1 cellular context compared by ENCODE assay signal in the genomic region with DNA sequence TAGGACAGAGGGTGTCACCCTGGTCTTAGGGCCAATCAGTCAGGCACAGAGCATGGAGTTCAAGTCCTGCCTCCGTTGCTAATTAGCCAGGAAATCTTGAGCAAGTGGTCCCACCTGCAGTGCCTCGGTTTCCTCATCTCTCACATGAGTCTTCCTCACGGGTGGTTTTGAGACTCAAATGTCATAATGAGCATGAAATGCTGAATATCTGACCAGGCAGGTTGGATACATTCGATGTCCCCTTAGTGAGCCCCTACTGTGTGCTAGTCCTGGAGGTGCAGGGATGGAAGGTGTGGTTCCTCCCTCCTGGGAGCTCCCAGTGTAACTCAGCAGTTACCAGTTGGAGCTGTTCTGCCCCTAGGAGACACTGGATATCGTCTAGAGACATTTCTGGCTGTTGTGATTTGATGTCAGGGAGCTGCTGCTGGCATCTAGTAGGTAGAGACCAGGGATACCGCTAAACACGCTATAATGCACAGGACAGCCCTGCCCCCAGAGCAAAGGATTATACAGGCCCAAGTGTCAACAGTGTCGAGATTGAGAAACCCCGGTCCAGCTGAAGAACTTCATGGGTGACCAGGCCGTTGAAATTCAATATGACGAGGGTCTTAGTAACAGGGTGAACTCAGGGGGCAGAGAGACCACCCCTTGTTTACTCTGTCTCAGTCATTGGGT.
TF ChIP-seq lines count a peak whose summit lies in the region.

No MANE protein-coding gene starts in this region.

TF ChIP-seq in IMR-90, 13 proteins besides CTCF, POLR2A, EP300 and RAD21:
- TF ChIP-seq RCOR1 (IDR thresholded peaks at IDR 0.05; ENCODE audit: insufficient replicate concordance, low read length) (no peak), MAZ (IDR thresholded peaks at IDR 0.05; ENCODE audit: borderline replicate concordance, low read depth, low read length) (no peak), FOS (IDR thresholded peaks at IDR 0.05; ENCODE audit: low read depth, low read length) (no peak), CHD1 (IDR thresholded peaks at IDR 0.05; ENCODE audit: low read depth, low read length) (no peak), NFE2L2 (IDR thresholded peaks at IDR 0.05; ENCODE audit: low read depth, low read length) (no peak), SMC3 (IDR thresholded peaks at IDR 0.05; ENCODE audit: low read depth, low read length) (no peak), BHLHE40 (IDR thresholded peaks at IDR 0.05; ENCODE audit: low read depth, low read length) (no peak), MXI1 (IDR thresholded peaks at IDR 0.05; ENCODE audit: borderline replicate concordance, low read depth, low read length) (no peak), MAFK (IDR thresholded peaks at IDR 0.05; ENCODE audit: low read depth, low read length) (no peak), CEBPB (IDR thresholded peaks at IDR 0.05; ENCODE audit: low read depth, low read length) (no peak), RFX5 (IDR thresholded peaks at IDR 0.05; ENCODE audit: low read depth, low read length) (no peak)
- TF ChIP-seq, protein P1, sequence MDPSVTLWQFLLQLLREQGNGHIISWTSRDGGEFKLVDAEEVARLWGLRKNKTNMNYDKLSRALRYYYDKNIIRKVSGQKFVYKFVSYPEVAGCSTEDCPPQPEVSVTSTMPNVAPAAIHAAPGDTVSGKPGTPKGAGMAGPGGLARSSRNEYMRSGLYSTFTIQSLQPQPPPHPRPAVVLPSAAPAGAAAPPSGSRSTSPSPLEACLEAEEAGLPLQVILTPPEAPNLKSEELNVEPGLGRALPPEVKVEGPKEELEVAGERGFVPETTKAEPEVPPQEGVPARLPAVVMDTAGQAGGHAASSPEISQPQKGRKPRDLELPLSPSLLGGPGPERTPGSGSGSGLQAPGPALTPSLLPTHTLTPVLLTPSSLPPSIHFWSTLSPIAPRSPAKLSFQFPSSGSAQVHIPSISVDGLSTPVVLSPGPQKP (IDR thresholded peaks at IDR 0.05; ENCODE audit: borderline replicate concordance, low read depth, low read length): no peak
- TF ChIP-seq, protein P2, sequence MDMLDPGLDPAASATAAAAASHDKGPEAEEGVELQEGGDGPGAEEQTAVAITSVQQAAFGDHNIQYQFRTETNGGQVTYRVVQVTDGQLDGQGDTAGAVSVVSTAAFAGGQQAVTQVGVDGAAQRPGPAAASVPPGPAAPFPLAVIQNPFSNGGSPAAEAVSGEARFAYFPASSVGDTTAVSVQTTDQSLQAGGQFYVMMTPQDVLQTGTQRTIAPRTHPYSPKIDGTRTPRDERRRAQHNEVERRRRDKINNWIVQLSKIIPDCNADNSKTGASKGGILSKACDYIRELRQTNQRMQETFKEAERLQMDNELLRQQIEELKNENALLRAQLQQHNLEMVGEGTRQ (IDR thresholded peaks at IDR 0.05; ENCODE audit: low read depth, low read length): no peak
